In the genomic region with DNA sequence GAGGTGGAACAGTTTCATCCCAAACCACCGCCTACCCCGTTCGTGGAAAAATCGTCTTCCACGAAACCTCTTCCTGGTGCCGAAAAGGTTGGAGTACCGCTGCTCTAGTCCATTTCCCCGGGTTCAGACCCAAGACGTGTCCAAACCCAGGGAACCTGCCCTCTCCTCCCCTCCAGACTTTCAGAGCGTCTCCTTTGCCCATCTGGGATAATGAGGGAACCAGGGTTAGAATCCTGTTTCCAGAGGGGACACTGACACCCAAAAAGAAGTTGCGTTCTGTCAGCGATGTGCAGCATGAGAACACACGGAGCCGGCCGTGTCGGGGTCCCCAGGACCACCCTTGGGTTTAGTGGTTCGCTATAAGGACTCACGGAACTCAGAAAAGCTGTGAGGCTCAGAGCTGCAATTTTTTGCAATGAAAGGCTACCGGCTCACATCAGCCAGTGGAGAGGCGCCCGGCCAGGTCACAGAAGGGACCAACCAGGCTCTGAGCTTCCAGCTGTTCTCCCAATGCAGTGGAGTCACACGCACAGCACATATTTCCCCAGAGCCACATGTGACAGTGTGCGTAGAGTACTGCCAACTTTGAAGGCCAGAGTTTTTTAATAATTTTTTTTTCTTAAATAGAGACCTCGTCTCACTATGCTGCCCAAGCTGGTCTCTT, we compare ENCODE assay signal across 36 cellular contexts. TPM values are rescaled to one million over a fixed set of nuclear protein-coding genes. Genes with fewer than 3 reads are reported as not detected.
"Had no signal": no experiment of that assay in that cellular context is flagged by ENCODE, and none has a peak within 500 bp of the region (broad histone marks: within the 10 kb centered on the region; RNA-seq: fewer than 3 reads in every experiment).

No MANE protein-coding gene starts in this region.

- H3K4me3 Mint-ChIP-seq: activated B cell treated with CpG ODN at 0.5 μM for 24 hours; activated CD4-positive, alpha-beta memory T cell treated with anti-CD3 and anti-CD28 coated beads for 36 hours; activated CD8-positive, alpha-beta memory T cell treated with anti-CD3 and anti-CD28 coated beads, Interleukin-2, amount 10 ng/mL, durations not matched to agents 7 days and 5 days; activated naive CD4-positive, alpha-beta T cell treated with anti-CD3 and anti-CD28 coated beads, Interleukin-2, amount 10 ng/mL, durations not matched to agents 7 days and 5 days; activated naive CD8-positive, alpha-beta T cell; activated naive CD8-positive, alpha-beta T cell treated with anti-CD3 and anti-CD28 coated beads, Interleukin-2, amount 50 U/mL, for 24 hours; IgD-negative memory B cell had no signal

- DNase-seq: activated B cell treated with CpG ODN at 0.5 μM for 24 hours; activated CD4-positive, alpha-beta memory T cell treated with anti-CD3 and anti-CD28 coated beads for 36 hours; activated CD4-positive, alpha-beta T cell treated with anti-CD3 and anti-CD28 coated beads for 4 hours; activated CD4-positive, alpha-beta T cell treated with anti-CD3 and anti-CD28 coated beads, Interleukin-2, amount 50 U/mL, for 1 hour; activated CD4-positive, CD25-positive, alpha-beta regulatory T cell treated with anti-CD3 and anti-CD28 coated beads, Interleukin-2, amount 50 U/mL, for 72 hours; activated CD8-positive, alpha-beta memory T cell treated with anti-CD3 and anti-CD28 coated beads for 24 hours; activated CD8-positive, alpha-beta memory T cell treated with anti-CD3 and anti-CD28 coated beads, Interleukin-2, amount 10 ng/mL, durations not matched to agents 7 days and 5 days; activated CD8-positive, alpha-beta memory T cell treated with anti-CD3 and anti-CD28 coated beads, Interleukin-2, amount 50 U/mL, for 48 hours; activated effector memory CD4-positive, alpha-beta T cell treated with Interleukin-2 at 50 U/mL for 16 hours; activated naive CD4-positive, alpha-beta T cell treated with anti-CD3 and anti-CD28 coated beads, Interleukin-2, amount 10 ng/mL, durations not matched to agents 7 days and 5 days; activated naive CD8-positive, alpha-beta T cell treated with anti-CD3 and anti-CD28 coated beads, Interleukin-2, amount 50 U/mL, for 24 hours; activated T-cell treated with anti-CD3 and anti-CD28 coated beads, Interleukin-2, amount 50 U/mL, for 48 hours; anterior cingulate cortex; brain microvascular endothelial cell; Kasumi-1; KG1; MG63; NCI-H1048; NCI-H1105 treated with DMSO at 0.1 percent for 48 hours; NCI-H1436; NCI-H1694; NCI-H1930; NCI-H2081 treated with DMSO at 0.1 percent for 48 hours; NCI-H345; NCI-H524 treated with DMSO at 0.1 percent for 48 hours; PC-3; RPMI8226; SIG-M5; T-helper 1 cell; T-helper 2 cell; T-helper 9 cell had no signal

- H3K27ac Mint-ChIP-seq: activated B cell treated with CpG ODN at 0.5 μM for 24 hours; activated CD4-positive, alpha-beta memory T cell treated with anti-CD3 and anti-CD28 coated beads for 36 hours; activated CD8-positive, alpha-beta memory T cell treated with anti-CD3 and anti-CD28 coated beads, Interleukin-2, amount 10 ng/mL, durations not matched to agents 7 days and 5 days; activated naive CD4-positive, alpha-beta T cell treated with anti-CD3 and anti-CD28 coated beads, Interleukin-2, amount 10 ng/mL, durations not matched to agents 7 days and 5 days; activated naive CD8-positive, alpha-beta T cell; activated naive CD8-positive, alpha-beta T cell treated with anti-CD3 and anti-CD28 coated beads, Interleukin-2, amount 50 U/mL, for 24 hours; IgD-negative memory B cell had no signal

- H3K9me3 Mint-ChIP-seq: activated B cell treated with CpG ODN at 0.5 μM for 24 hours; activated CD4-positive, alpha-beta memory T cell treated with anti-CD3 and anti-CD28 coated beads for 36 hours; activated naive CD4-positive, alpha-beta T cell treated with anti-CD3 and anti-CD28 coated beads, Interleukin-2, amount 10 ng/mL, durations not matched to agents 7 days and 5 days; activated naive CD8-positive, alpha-beta T cell treated with anti-CD3 and anti-CD28 coated beads, Interleukin-2, amount 50 U/mL, for 24 hours; IgD-negative memory B cell had no signal

- H3K27me3 ChIP-seq: MG63, Peyer's patch had no signal

- H3K4me1 ChIP-seq: Peyer's patch had no signal

- H3K4me1 Mint-ChIP-seq: activated B cell treated with CpG ODN at 0.5 μM for 24 hours; activated CD8-positive, alpha-beta memory T cell treated with anti-CD3 and anti-CD28 coated beads, Interleukin-2, amount 10 ng/mL, durations not matched to agents 7 days and 5 days; activated naive CD4-positive, alpha-beta T cell treated with anti-CD3 and anti-CD28 coated beads, Interleukin-2, amount 10 ng/mL, durations not matched to agents 7 days and 5 days; activated naive CD8-positive, alpha-beta T cell treated with anti-CD3 and anti-CD28 coated beads, Interleukin-2, amount 50 U/mL, for 24 hours; IgD-negative memory B cell had no signal

- H3K27ac ChIP-seq: brain microvascular endothelial cell, Peyer's patch, VCaP had no signal

- H3K36me3 Mint-ChIP-seq: activated CD4-positive, alpha-beta memory T cell treated with anti-CD3 and anti-CD28 coated beads for 36 hours; activated CD8-positive, alpha-beta memory T cell treated with anti-CD3 and anti-CD28 coated beads, Interleukin-2, amount 10 ng/mL, durations not matched to agents 7 days and 5 days; activated naive CD4-positive, alpha-beta T cell treated with anti-CD3 and anti-CD28 coated beads, Interleukin-2, amount 10 ng/mL, durations not matched to agents 7 days and 5 days; activated naive CD8-positive, alpha-beta T cell; IgD-negative memory B cell had no signal

- H3K9me3 ChIP-seq: MG63, Peyer's patch had no signal

- H3K36me3 ChIP-seq: brain microvascular endothelial cell, MG63, Peyer's patch had no signal

- H3K27me3 Mint-ChIP-seq: activated CD8-positive, alpha-beta memory T cell treated with anti-CD3 and anti-CD28 coated beads, Interleukin-2, amount 10 ng/mL, durations not matched to agents 7 days and 5 days; activated naive CD8-positive, alpha-beta T cell had no signal

- ATAC-seq: activated CD8-positive, alpha-beta memory T cell treated with anti-CD3 and anti-CD28 coated beads, Interleukin-2, amount 10 ng/mL, durations not matched to agents 7 days and 5 days; activated naive CD8-positive, alpha-beta T cell treated with anti-CD3 and anti-CD28 coated beads, Interleukin-2, amount 50 U/mL, for 24 hours; PC-3; SK-N-SH treated with all-trans-retinoic acid at 6 μM for 48 hours had no signal

- H3K4me3 ChIP-seq: MG63, Peyer's patch had no signal

RNA-seq across cellular contexts. Expression of a gene that starts 19.4 kb away (rescaled TPM):
- total RNA-seq: activated B cell treated with CpG ODN at 0.5 μM for 24 hours had no signal
- polyA plus RNA-seq: IgD-negative memory B cell had no signal
